ENCODE assay signal across 19 cellular contexts in the genomic region with DNA sequence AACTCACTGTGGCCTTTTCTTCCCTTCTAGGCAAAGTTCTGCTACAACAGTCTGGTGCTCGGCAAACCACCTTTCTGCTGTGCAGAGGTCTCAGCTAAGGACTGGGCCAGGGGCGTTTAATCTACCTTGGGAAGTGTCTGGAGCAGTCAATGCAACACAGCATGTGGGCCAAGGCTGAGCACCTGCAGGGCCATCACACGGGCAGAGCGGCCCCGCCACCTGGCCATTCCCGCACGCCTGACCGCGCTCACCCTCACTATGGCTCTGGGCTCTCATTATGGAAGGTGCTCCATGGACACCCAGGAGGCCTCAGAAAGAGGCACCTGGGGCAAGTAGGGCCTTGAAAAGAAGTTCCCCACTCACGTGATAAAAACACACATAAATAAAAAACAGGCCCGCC.
"Had no signal": no experiment of that assay in that cellular context is flagged by ENCODE, and none has a peak within 500 bp of the region (broad histone marks: within the 10 kb centered on the region; RNA-seq: fewer than 3 reads in every experiment).

No MANE protein-coding gene starts in this region.

- H3K27ac ChIP-seq: adrenal gland, cardiac muscle cell, left lung, right atrium auricular region, tibial nerve, vagina had no signal

- H3K4me3 Mint-ChIP-seq: activated naive CD4-positive, alpha-beta T cell treated with anti-CD3 and anti-CD28 coated beads, Interleukin-2, amount 10 ng/mL, durations not matched to agents 7 days and 5 days; activated T-cell treated with anti-CD3 and anti-CD28 coated beads, Interleukin-2, amount 50 U/mL, for 24 hours; natural killer cell treated with Interleukin-12 subunit alpha and Interleukin-12 subunit beta and Interleukin-15 and Interleukin-18, amount 100 ng/mL, for 72 hours; T-helper 2 cell treated with Interferon-gamma antibody and Interleukin-4, amounts not matched to agents 5 μg/mL and 100 μg/mL, for 36 hours had no signal

- H3K4me3 ChIP-seq: adrenal gland, cardiac muscle cell, left lung, right atrium auricular region, tibial nerve, vagina had no signal

- H3K9me3 ChIP-seq: adrenal gland, left lung, right atrium auricular region, tibial nerve, vagina had no signal

- H3K36me3 Mint-ChIP-seq: activated naive CD4-positive, alpha-beta T cell treated with anti-CD3 and anti-CD28 coated beads, Interleukin-2, amount 10 ng/mL, durations not matched to agents 7 days and 5 days; natural killer cell treated with Interleukin-12 subunit alpha and Interleukin-12 subunit beta and Interleukin-15 and Interleukin-18, amount 100 ng/mL, for 72 hours had no signal

- H3K27me3 Mint-ChIP-seq: activated naive CD4-positive, alpha-beta T cell treated with anti-CD3 and anti-CD28 coated beads, Interleukin-2, amount 10 ng/mL, durations not matched to agents 7 days and 5 days; activated T-cell treated with anti-CD3 and anti-CD28 coated beads, Interleukin-2, amount 50 U/mL, for 24 hours; natural killer cell treated with Interleukin-12 subunit alpha and Interleukin-12 subunit beta and Interleukin-15 and Interleukin-18, amount 100 ng/mL, for 72 hours; progenitor cell of endocrine pancreas had no signal

- H3K27me3 ChIP-seq: adrenal gland, cardiac muscle cell, left lung, right atrium auricular region, tibial nerve, vagina had no signal

- DNase-seq: activated CD4-positive, alpha-beta T cell treated with anti-CD3 and anti-CD28 coated beads for 1 hour; activated CD4-positive, alpha-beta T cell treated with anti-CD3 and anti-CD28 coated beads, Interleukin-2, amount 50 U/mL, for 48 hours; activated naive CD4-positive, alpha-beta T cell treated with anti-CD3 and anti-CD28 coated beads, Interleukin-2, amount 10 ng/mL, durations not matched to agents 7 days and 5 days; activated T-cell treated with anti-CD3 and anti-CD28 coated beads, Interleukin-2, amount 50 U/mL, for 24 hours; adrenal gland; foreskin fibroblast; glutamatergic neuron; hypothalamus; kidney; left lung; stimulated activated CD4-positive, alpha-beta T cell treated with anti-CD3 and anti-CD28 coated beads, Interleukin-2, amount 100 ng/mL, for 48 hours; stimulated activated naive CD4-positive, alpha-beta T cell treated with Interleukin-2 at 50 U/mL for 16 hours had no signal

- H3K27ac Mint-ChIP-seq: activated naive CD4-positive, alpha-beta T cell treated with anti-CD3 and anti-CD28 coated beads, Interleukin-2, amount 10 ng/mL, durations not matched to agents 7 days and 5 days; activated T-cell treated with anti-CD3 and anti-CD28 coated beads, Interleukin-2, amount 50 U/mL, for 24 hours; natural killer cell treated with Interleukin-12 subunit alpha and Interleukin-12 subunit beta and Interleukin-15 and Interleukin-18, amount 100 ng/mL, for 72 hours; progenitor cell of endocrine pancreas; T-helper 2 cell treated with Interferon-gamma antibody and Interleukin-4, amounts not matched to agents 5 μg/mL and 100 μg/mL, for 36 hours had no signal

- H3K4me1 ChIP-seq: adrenal gland, right atrium auricular region, vagina had no signal

- ATAC-seq: left lung; natural killer cell treated with Interleukin-12 subunit alpha and Interleukin-12 subunit beta and Interleukin-15 and Interleukin-18, amount 100 ng/mL, for 72 hours had no signal

- H3K9me3 Mint-ChIP-seq: activated naive CD4-positive, alpha-beta T cell treated with anti-CD3 and anti-CD28 coated beads, Interleukin-2, amount 10 ng/mL, durations not matched to agents 7 days and 5 days; activated T-cell treated with anti-CD3 and anti-CD28 coated beads, Interleukin-2, amount 50 U/mL, for 24 hours; natural killer cell treated with Interleukin-12 subunit alpha and Interleukin-12 subunit beta and Interleukin-15 and Interleukin-18, amount 100 ng/mL, for 72 hours; T-helper 2 cell treated with Interferon-gamma antibody and Interleukin-4, amounts not matched to agents 5 μg/mL and 100 μg/mL, for 36 hours had no signal
